ENCODE assay signal across 8 cellular contexts in genomic region chr15:41494190-41494921, GRCh38. TPM values are rescaled to one million over a fixed set of nuclear protein-coding genes. Genes with fewer than 3 reads are reported as not detected.
DNase-seq lines count a peak whose midpoint lies in the region; ATAC-seq, FAIRE-seq and TF ChIP-seq lines count a peak whose summit lies in the region.

No MANE protein-coding gene starts in this region.

- no peaks in the 10 kb centered on the region for H3K9me3 Mint-ChIP-seq in CD4-positive, alpha-beta memory T cell
- peaks cover 2% of the 10 kb centered on the region for H3K9me3 Mint-ChIP-seq in activated CD4-positive, alpha-beta T cell treated with anti-CD3 and anti-CD28 coated beads for 36 hours (ENCODE audit: low read depth)

- ATAC-seq in GM19397 (IDR thresholded peaks at IDR 0.05; ENCODE audit: unreplicated experiment), result peak; percentile 19
- peak; percentile 4 for ATAC-seq in HG03520 (IDR thresholded peaks at IDR 0.05; ENCODE audit: unreplicated experiment)
- peak; percentile 4 for ATAC-seq in activated CD4-positive, alpha-beta T cell treated with anti-CD3 and anti-CD28 coated beads for 36 hours
- peak; percentile 10 for ATAC-seq in esophagus mucosa
- peak in 1 of 4 donors; percentile 20 for ATAC-seq in pancreas

- peak in 3 of 5 donors; percentile 35 to 44 (median 39) for DNase-seq in CD4-positive, alpha-beta memory T cell
- peak; percentile 73 for DNase-seq in activated CD4-positive, alpha-beta T cell treated with anti-CD3 and anti-CD28 coated beads for 36 hours
- DNase-seq in pancreas (peak in 4 of 6 donors; percentile 25 to 83 (median 66)), kidney tubule cell (ENCODE audit: low spot score) (no peak), hepatic stellate cell (ENCODE audit: low spot score) (no peak)

- 5 to 9% methylated on average over 59 to 77 of the region's 77 CpGs for WGBS in pancreas, 2 donors

- peak overlapping the region; percentile 66 to 85 (median 73) for H3K4me3 Mint-ChIP-seq in CD4-positive, alpha-beta memory T cell
- peak overlapping the region; percentile 58 for H3K4me3 Mint-ChIP-seq in activated CD4-positive, alpha-beta T cell treated with anti-CD3 and anti-CD28 coated beads for 36 hours

- H3K36me3 Mint-ChIP-seq in CD4-positive, alpha-beta memory T cell, result peaks cover 0 to 2% of the 10 kb centered on the region in 2 donors
- peaks cover 2% of the 10 kb centered on the region for H3K36me3 Mint-ChIP-seq in activated CD4-positive, alpha-beta T cell treated with anti-CD3 and anti-CD28 coated beads for 36 hours (ENCODE audit: low read depth)

- H3K27ac Mint-ChIP-seq in CD4-positive, alpha-beta memory T cell, result peak overlapping the region in 1 of 7 donors; percentile 4
- no peak overlapping the region for H3K27ac Mint-ChIP-seq in activated CD4-positive, alpha-beta T cell treated with anti-CD3 and anti-CD28 coated beads for 36 hours

- no peaks in the 10 kb centered on the region for H3K36me3 ChIP-seq in CD4-positive, alpha-beta memory T cell (ENCODE audit: insufficient read depth, low read length)
- no peaks in the 10 kb centered on the region for H3K36me3 ChIP-seq in pancreas

- CTCF ChIA-PET in CD4-positive, alpha-beta memory T cell (lab: Charles Lee; ENCODE audit: partially characterized antibody), result no interaction called here
- CTCF ChIA-PET in activated CD4-positive, alpha-beta T cell treated with anti-CD3 and anti-CD28 coated beads for 36 hours (lab: Charles Lee), result interaction anchor here (1.2 to 1.8 kb wide), 2 partner anchors 27 to 29 kb away, joined by 3 to 11 read pairs; no protein-coding TSS in a partner anchor

- H3K27me3 Mint-ChIP-seq in CD4-positive, alpha-beta memory T cell, result peaks cover 18 to 20% of the 10 kb centered on the region in 2 donors
- H3K27me3 Mint-ChIP-seq in activated CD4-positive, alpha-beta T cell treated with anti-CD3 and anti-CD28 coated beads for 36 hours, result peaks cover 47% of the 10 kb centered on the region

- no peak for FAIRE-seq in pancreas (lab: Jason Lieb, UNC)

- H3K27ac ChIP-seq in CD4-positive, alpha-beta memory T cell (ENCODE audit: low read depth, low read length), result no peak overlapping the region
- no peak overlapping the region for H3K27ac ChIP-seq in pancreas

- peaks cover 39% of the 10 kb centered on the region for H3K4me1 ChIP-seq in CD4-positive, alpha-beta memory T cell (ENCODE audit: insufficient read depth, low read length)
- peaks cover 0 to 12% (median 8%) of the 10 kb centered on the region in 3 donors for H3K4me1 ChIP-seq in pancreas

- POLR2A ChIA-PET in CD4-positive, alpha-beta memory T cell (lab: Charles Lee; ENCODE audit: partially characterized antibody), result interaction anchor here (1.1 to 1.9 kb wide), 6 partner anchors 7 to 50 kb away, joined by 4 to 10 read pairs (median 5); partner anchors contain the start of genes LTK and RPAP1
- POLR2A ChIA-PET in activated CD4-positive, alpha-beta T cell treated with anti-CD3 and anti-CD28 coated beads for 36 hours (lab: Charles Lee), result no interaction called here

- no peaks in the 10 kb centered on the region for H3K9me3 ChIP-seq in CD4-positive, alpha-beta memory T cell (ENCODE audit: control insufficient read depth in 1 of 2, low read length in 2 of 2)
- no peaks in the 10 kb centered on the region for H3K9me3 ChIP-seq in pancreas

- H3K4me1 Mint-ChIP-seq in CD4-positive, alpha-beta memory T cell, result peaks cover 11 to 23% (median 15%) of the 10 kb centered on the region in 4 donors
- peaks cover 35% of the 10 kb centered on the region for H3K4me1 Mint-ChIP-seq in activated CD4-positive, alpha-beta T cell treated with anti-CD3 and anti-CD28 coated beads for 36 hours

- intact Hi-C loops in CD4-positive, alpha-beta memory T cell (cut with micrococcal nuclease), result no loop called here
- intact Hi-C loops in activated CD4-positive, alpha-beta T cell treated with anti-CD3 and anti-CD28 coated beads for 36 hours (cut with DNase I, micrococcal nuclease), result loop anchor here (5.0 kb wide), 4 partner anchors 48 to 1083 kb away; partner anchors contain the start of genes RPAP1 (in 1 of the 2) and STARD9 (in 1 of the 2)
- intact Hi-C loops in pancreas (cut with DNase I), result no loop called here

- H3K4me3 ChIP-seq in CD4-positive, alpha-beta memory T cell (ENCODE audit: low read length in 2 of 2), result peak overlapping the region in 1 of 2 donors; percentile 45
- peak overlapping the region; percentile 7 to 71 (median 45) for H3K4me3 ChIP-seq in pancreas

- no peak for TF ChIP-seq CTCF in pancreas (IDR thresholded peaks at IDR 0.05)

- H3K27me3 ChIP-seq in CD4-positive, alpha-beta memory T cell (ENCODE audit: insufficient read depth, low read length), result peaks cover 19% of the 10 kb centered on the region
- no peaks in the 10 kb centered on the region for H3K27me3 ChIP-seq in pancreas

RNA-seq across cellular contexts. Expression of gene ITPKA, which starts 0.7 kb away (rescaled TPM):
- under 1 TPM in 1 of 2 experiments, not detected in 1; 0.36 TPM for total RNA-seq in CD4-positive, alpha-beta memory T cell
- under 1 TPM; 0.23 to 0.46 TPM for polyA plus RNA-seq in CD4-positive, alpha-beta memory T cell
- 1 to 10 TPM; 2.5 to 4.2 TPM for total RNA-seq in activated CD4-positive, alpha-beta T cell treated with anti-CD3 and anti-CD28 coated beads for 36 hours
- total RNA-seq in esophagus mucosa (0.16 TPM), pancreas (1 to 10 TPM in 4 of 6 donors, under 1 TPM in 2; 0.64 to 2.8 (median 1.1) TPM)
- 1 to 10 TPM in 1 of 2 donors, under 1 TPM in 1; 0.84 to 1.3 TPM for polyA plus RNA-seq in pancreas

RNA-seq across cellular contexts. Expression of gene LTK, which starts 19.3 kb away (rescaled TPM):
- 1 to 10 TPM; 3.7 to 3.8 TPM for total RNA-seq in CD4-positive, alpha-beta memory T cell
- polyA plus RNA-seq in CD4-positive, alpha-beta memory T cell, result 1 to 10 TPM; 1.9 to 5.1 TPM
- under 1 TPM in 1 of 2 experiments, not detected in 1; 0.11 TPM for total RNA-seq in activated CD4-positive, alpha-beta T cell treated with anti-CD3 and anti-CD28 coated beads for 36 hours
- total RNA-seq in esophagus mucosa (0.12 TPM), pancreas (under 1 TPM; 0.17 to 0.41 (median 0.26) TPM)
- under 1 TPM; 0.19 to 0.63 TPM for polyA plus RNA-seq in pancreas

RNA-seq across cellular contexts. Expression of gene RPAP1, which starts 49.7 kb away (rescaled TPM):
- total RNA-seq in CD4-positive, alpha-beta memory T cell, result 10 to 100 TPM; 50.6 to 52.2 TPM
- 10 to 100 TPM in 1 of 2 donors, 1 to 10 TPM in 1; 5.5 to 18.2 TPM for polyA plus RNA-seq in CD4-positive, alpha-beta memory T cell
- 10 to 100 TPM; 49.6 to 56.8 TPM for total RNA-seq in activated CD4-positive, alpha-beta T cell treated with anti-CD3 and anti-CD28 coated beads for 36 hours
- 25.5 TPM for total RNA-seq in esophagus mucosa
- total RNA-seq in pancreas, result 10 to 100 TPM; 11.2 to 24.1 (median 17.8) TPM
- polyA plus RNA-seq in pancreas, result 10 to 100 TPM; 10.6 to 16.9 TPM

Comparison
In these comparisons a context has a peak if more than half of its experiments do, and no peak if none do; other contexts are left out.
1. DNase-seq: peak in CD4-positive, alpha-beta memory T cell (3 of 5), activated CD4-positive, alpha-beta T cell treated with anti-CD3 and anti-CD28 coated beads for 36 hours (single experiment) and pancreas (4 of 6); none in kidney tubule cell (single experiment) and hepatic stellate cell (single experiment).
2. intact Hi-C loops: an anchor here in activated CD4-positive, alpha-beta T cell treated with anti-CD3 and anti-CD28 coated beads for 36 hours (5.0 kb wide); none called in CD4-positive, alpha-beta memory T cell and pancreas.